In the genomic region with DNA sequence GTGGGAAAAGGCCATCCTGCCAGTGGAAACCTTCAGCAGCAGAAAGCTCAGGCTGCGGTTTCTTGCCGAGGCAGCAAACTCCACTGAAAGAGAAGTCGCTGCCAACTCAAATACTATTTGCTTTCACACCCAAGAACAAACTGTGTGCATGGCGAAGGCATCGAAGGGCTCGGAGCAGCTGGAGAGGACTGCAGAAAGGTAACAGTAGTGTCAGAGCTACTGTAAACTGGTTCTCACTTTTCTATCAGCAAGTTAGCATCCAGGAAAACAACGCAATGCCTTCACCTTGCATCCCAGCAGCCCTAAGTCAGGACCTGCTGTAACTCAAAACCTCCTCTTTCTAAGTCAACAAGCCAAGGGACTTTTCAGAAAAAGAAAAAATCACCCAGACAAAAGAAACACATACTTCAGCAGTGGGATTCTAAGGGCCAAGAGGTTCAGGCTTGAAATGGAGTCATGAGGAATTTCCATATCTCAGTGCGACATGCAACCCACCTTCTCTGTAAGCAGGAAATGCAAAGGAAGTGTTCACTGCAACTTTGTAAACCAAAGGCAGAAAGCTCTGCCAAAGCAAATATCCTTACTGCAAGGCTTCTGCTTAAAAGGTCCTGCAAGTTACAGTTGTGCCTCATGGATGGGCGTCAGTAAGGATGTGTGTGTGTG, we compare ENCODE assay signal across 8 cellular contexts.
DNase-seq lines count a peak whose midpoint lies in the region; ATAC-seq and TF ChIP-seq lines count a peak whose summit lies in the region.

No MANE protein-coding gene starts in this region.

- no peak overlapping the region for H2BK5ac ChIP-seq in mesenchymal stem cell (ENCODE audit: low read depth, low read length, poor library complexity, severe bottlenecking)

- H3K36me3 ChIP-seq in mesenchymal stem cell (ENCODE audit: control insufficient read depth in 1 of 2, insufficient read depth in 2 of 2, low read depth in 1 of 2, low read length in 2 of 2) = no peaks in the 10 kb centered on the region

- peaks cover 6% of the 10 kb centered on the region for H3K4me1 ChIP-seq in mesenchymal stem cell (ENCODE audit: control insufficient read depth, insufficient read depth, low read depth, low read length)

- H4K91ac ChIP-seq in mesenchymal stem cell (ENCODE audit: low read length) = no peak overlapping the region

- no peak for ATAC-seq in GM21576 (IDR thresholded peaks at IDR 0.05; ENCODE audit: unreplicated experiment)

- H3K23ac ChIP-seq in mesenchymal stem cell (ENCODE audit: low read length in 2 of 2) = no peak overlapping the region

- peak overlapping the region in 1 of 2 experiments; percentile 31 for H2BK12ac ChIP-seq in mesenchymal stem cell (ENCODE audit: low read length in 2 of 2)

- no peak overlapping the region for H2AK5ac ChIP-seq in mesenchymal stem cell (ENCODE audit: low read length, severe bottlenecking)

- no peak overlapping the region for H3K9ac ChIP-seq in mesenchymal stem cell (ENCODE audit: low read length)

- peak overlapping the region in 1 of 2 experiments; percentile 5 for H3K18ac ChIP-seq in mesenchymal stem cell (ENCODE audit: low read depth in 1 of 2, low read length in 2 of 2)

- CTCF ChIA-PET in RWPE1 (lab: Yijun Ruan, JAX) = no interaction called here

- H3K27me3 ChIP-seq in HL-60 (ENCODE audit: insufficient read depth, poor library complexity, severe bottlenecking) (no peaks in the 10 kb centered on the region), mesenchymal stem cell (ENCODE audit: control insufficient read depth in 1 of 2, insufficient read depth in 1 of 2, low read length in 2 of 2) (no peaks in the 10 kb centered on the region)

- POLR2A ChIA-PET in RWPE1 (lab: Yijun Ruan, JAX; ENCODE audit: low non-redundant PET) = no interaction called here

- no peaks in the 10 kb centered on the region for H3K9me3 ChIP-seq in mesenchymal stem cell (ENCODE audit: control insufficient read depth, low read length)

- DNase-seq in HL-60 (ENCODE audit: low read depth in 1 of 2, low spot score in 1 of 2) = peak; percentile 28 to 74
- DNase-seq in RWPE1 (ENCODE audit: low spot score) = no peak
- peak; percentile 89 for DNase-seq in dermis blood vessel endothelial cell
- DNase-seq in mesenchymal stem cell = peak; percentile 21
- DNase-seq in ureter (ENCODE audit: low spot score) = peak; percentile 67
- no peak for DNase-seq in cerebellum (ENCODE audit: low spot score)
- DNase-seq in activated CD8-positive, alpha-beta memory T cell treated with anti-CD3 and anti-CD28 coated beads, Interleukin-2, amount 50 U/mL, for 48 hours = no peak

- H2AFZ ChIP-seq in mesenchymal stem cell (ENCODE audit: low read depth, low read length) = no peak overlapping the region

- H3K79me1 ChIP-seq in mesenchymal stem cell (replicated peaks; ENCODE audit: low read length, poor library complexity, severe bottlenecking) = peaks cover 22% of the 10 kb centered on the region

- no peak overlapping the region for H3K14ac ChIP-seq in mesenchymal stem cell (ENCODE audit: low read length in 2 of 2)

- H3K4me3 ChIP-seq in HL-60 (replicated peaks; ENCODE audit: insufficient read depth, low read length) = no peak overlapping the region
- H3K4me3 ChIP-seq in mesenchymal stem cell (ENCODE audit: insufficient read depth in 1 of 2, low read depth in 1 of 2, low read length in 2 of 2) = no peak overlapping the region

- H2BK15ac ChIP-seq in mesenchymal stem cell (ENCODE audit: low read depth, poor library complexity, severe bottlenecking) = no peak overlapping the region

- H3K27ac ChIP-seq in HL-60 (replicated peaks) (peak overlapping the region; percentile 64), RWPE1 (peak overlapping the region; percentile 47; the same call in 1 of the 2 replicates), mesenchymal stem cell (ENCODE audit: low read length, poor library complexity, severe bottlenecking) (peak overlapping the region; percentile 35)

- no peak overlapping the region for H3K4me2 ChIP-seq in mesenchymal stem cell (ENCODE audit: low read length, poor library complexity, severe bottlenecking)

- no peak overlapping the region for H4K8ac ChIP-seq in mesenchymal stem cell (ENCODE audit: low read length)

- TF ChIP-seq CTCF in HL-60 (IDR thresholded peaks at IDR 0.05; ENCODE audit: insufficient read depth, low read length) (no peak), RWPE1 (conservative IDR thresholded peaks at IDR 0.05; ENCODE audit: low read depth) (no peak)

- WGBS in mesenchymal stem cell = 76% methylated on average over 9 of the region's 9 CpGs

- H3K4ac ChIP-seq in mesenchymal stem cell (ENCODE audit: low read depth in 1 of 2, low read length in 2 of 2) = peak overlapping the region in 1 of 2 experiments; percentile 4

- no peak overlapping the region for H2BK120ac ChIP-seq in mesenchymal stem cell (ENCODE audit: low read depth, low read length)

Comparison
In these comparisons a context has a peak if more than half of its experiments do, and no peak if none do; other contexts are left out.
1. DNase-seq: peak in HL-60 (2 of 2), dermis blood vessel endothelial cell (single experiment), mesenchymal stem cell (single experiment) and ureter (single experiment); none in RWPE1 (single experiment), cerebellum (single experiment) and activated CD8-positive, alpha-beta memory T cell treated with anti-CD3 and anti-CD28 coated beads, Interleukin-2, amount 50 U/mL, for 48 hours (single experiment).
2. Peak in every context shown above with its lines, with median percentiles within 50 percentile points of each other: H3K27ac ChIP-seq.